Comparison of ENCODE assay signal across 16 cellular contexts in genomic region chr10:33341638-33342037, GRCh38. TPM values are rescaled to one million over a fixed set of nuclear protein-coding genes. Genes with fewer than 3 reads are reported as not detected.
DNase-seq lines count a peak whose midpoint lies in the region; ATAC-seq and TF ChIP-seq lines count a peak whose summit lies in the region.
"Had no signal": no experiment of that assay in that cellular context is flagged by ENCODE, and none has a peak within 500 bp of the region (broad histone marks: within the 10 kb centered on the region; RNA-seq: fewer than 3 reads in every experiment).

No MANE protein-coding gene starts in this region.

- H3K27ac Mint-ChIP-seq in stimulated activated naive CD8-positive, alpha-beta T cell treated with anti-CD3 and anti-CD28 coated beads, Interleukin-15, amount 100 ng/mL, for 72 hours, result peak overlapping the region in 1 of 2 donors; percentile 33
- H3K27ac Mint-ChIP-seq: activated naive CD8-positive, alpha-beta T cell had no signal

- H4K20me1 ChIP-seq in osteoblast (ENCODE audit: insufficient read depth, low read length), result no peaks in the 10 kb centered on the region

- H3K27me3 ChIP-seq in osteoblast (ENCODE audit: insufficient read depth, low read length), result no peaks in the 10 kb centered on the region

- H3K9me3 Mint-ChIP-seq in stimulated activated naive CD8-positive, alpha-beta T cell treated with anti-CD3 and anti-CD28 coated beads, Interleukin-15, amount 100 ng/mL, for 72 hours, result no peaks in the 10 kb centered on the region

- no peak for ATAC-seq in stimulated activated naive CD8-positive, alpha-beta T cell treated with anti-CD3 and anti-CD28 coated beads, Interleukin-15, amount 100 ng/mL, for 72 hours

- H2AFZ ChIP-seq in osteoblast (ENCODE audit: low read length), result no peak overlapping the region

- H3K36me3 ChIP-seq in osteoblast (ENCODE audit: insufficient read depth, low read length), result no peaks in the 10 kb centered on the region
- H3K36me3 ChIP-seq: BLaER1 treated with 17β-estradiol and CSF1 and Interleukin-3, amounts not matched to agents 10 nM and 100 nM; esophagus squamous epithelium had no signal

- H3K4me1 Mint-ChIP-seq in stimulated activated naive CD8-positive, alpha-beta T cell treated with anti-CD3 and anti-CD28 coated beads, Interleukin-15, amount 100 ng/mL, for 72 hours, result no peaks in the 10 kb centered on the region

- H3K27me3 Mint-ChIP-seq in stimulated activated naive CD8-positive, alpha-beta T cell treated with anti-CD3 and anti-CD28 coated beads, Interleukin-15, amount 100 ng/mL, for 72 hours, result peaks cover 68% of the 10 kb centered on the region

- peak overlapping the region; percentile 80 for H3K4me2 ChIP-seq in osteoblast (ENCODE audit: insufficient read depth, low read length)
- H3K4me2 ChIP-seq: KMS-11 had no signal

- DNase-seq in EH (ENCODE audit: low read depth) (peak; percentile 49), RKO (ENCODE audit: low spot score) (peak; percentile 24), epithelial cell of esophagus (ENCODE audit: low read depth) (peak; percentile 66), osteoblast (ENCODE audit: insufficient read length, low spot score, missing footprints) (peak; percentile 58), NCI-H1092 treated with DMSO at 0.1 percent for 48 hours (lab: John Stamatoyannopoulos, UW) (no peak), foreskin melanocyte (no peak)
- DNase-seq in stimulated activated naive CD8-positive, alpha-beta T cell treated with anti-CD3 and anti-CD28 coated beads, Interleukin-15, amount 100 ng/mL, for 72 hours, result no peak
- no peak for DNase-seq in central memory CD4-positive, alpha-beta T cell
- DNase-seq: activated CD4-positive, alpha-beta T cell treated with anti-CD3 and anti-CD28 coated beads for 4 hours; esophagus squamous epithelium; NCI-H524; T-helper 1 cell had no signal

- H3K4me3 Mint-ChIP-seq in stimulated activated naive CD8-positive, alpha-beta T cell treated with anti-CD3 and anti-CD28 coated beads, Interleukin-15, amount 100 ng/mL, for 72 hours, result no peak overlapping the region
- H3K4me3 Mint-ChIP-seq: activated naive CD8-positive, alpha-beta T cell had no signal

- peaks cover 47% of the 10 kb centered on the region for H3K4me1 ChIP-seq in osteoblast (ENCODE audit: insufficient read depth, low read length)

- H3K27ac ChIP-seq in osteoblast (ENCODE audit: low read depth, low read length), result peak overlapping the region; percentile 76
- H3K27ac ChIP-seq: BLaER1 treated with 17β-estradiol and CSF1 and Interleukin-3, amounts not matched to agents 10 nM and 100 nM; HL-60; KMS-11 had no signal

- H3K4me3 ChIP-seq in epithelial cell of esophagus (ENCODE audit: low read length) (no peak overlapping the region), osteoblast (ENCODE audit: insufficient read depth, low read length) (peak overlapping the region; percentile 50)
- H3K4me3 ChIP-seq: BLaER1 treated with 17β-estradiol and CSF1 and Interleukin-3, amounts not matched to agents 10 nM and 100 nM had no signal

- no peaks in the 10 kb centered on the region for H3K9me3 ChIP-seq in osteoblast (ENCODE audit: low read depth, low read length)
- H3K9me3 ChIP-seq: esophagus squamous epithelium had no signal

- H3K79me2 ChIP-seq in osteoblast (ENCODE audit: insufficient read depth, low read length), result no peaks in the 10 kb centered on the region

- TF ChIP-seq CTCF in epithelial cell of esophagus (IDR thresholded peaks at IDR 0.05; ENCODE audit: insufficient read depth, low read depth, low read length, missing control alignments), result no peak
- TF ChIP-seq CTCF in osteoblast (IDR thresholded peaks at IDR 0.05; ENCODE audit: extremely low read depth, low read depth, low read length), result no peak

RNA-seq across cellular contexts. Expression of gene NRP1, which starts 7.2 kb away (rescaled TPM):
- total RNA-seq in osteoblast, result 173 and 200 TPM in 2 replicates

Comparison
In these comparisons a context has a peak if more than half of its experiments do, and no peak if none do; other contexts are left out.
1. DNase-seq: peak in EH (single experiment), RKO (single experiment), epithelial cell of esophagus (single experiment) and osteoblast (single experiment); none in stimulated activated naive CD8-positive, alpha-beta T cell treated with anti-CD3 and anti-CD28 coated beads, Interleukin-15, amount 100 ng/mL, for 72 hours (0 of 2), NCI-H1092 treated with DMSO at 0.1 percent for 48 hours (single experiment), central memory CD4-positive, alpha-beta T cell (single experiment) and foreskin melanocyte (single experiment).